In the genomic region with DNA sequence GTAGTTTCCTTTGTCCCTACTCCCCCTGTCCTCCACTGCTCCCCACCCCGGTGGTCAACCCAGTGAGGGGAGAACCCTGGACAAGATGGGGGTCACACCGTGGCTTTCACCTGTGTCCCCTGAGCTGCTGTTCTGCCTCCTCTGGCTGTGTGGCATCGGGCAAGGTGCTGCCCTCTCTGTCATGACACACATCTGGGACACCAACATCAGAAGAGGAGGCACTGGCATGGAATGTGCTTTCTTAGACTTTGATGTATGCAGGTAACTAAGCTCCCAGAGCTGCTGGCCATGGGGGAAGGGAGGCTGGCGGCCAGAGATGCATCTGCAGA, we compare ENCODE assay signal across 9 cellular contexts. TPM values are rescaled to one million over a fixed set of nuclear protein-coding genes. Genes with fewer than 3 reads are reported as not detected.
"Had no signal": no experiment of that assay in that cellular context is flagged by ENCODE, and none has a peak within 500 bp of the region (broad histone marks: within the 10 kb centered on the region; RNA-seq: fewer than 3 reads in every experiment).

No MANE protein-coding gene starts in this region.

- H2AFZ ChIP-seq: GM23338 had no signal

- H3K9me3 Mint-ChIP-seq: GM23338, H9 had no signal

- H3K27ac Mint-ChIP-seq: GM23338, H9, IgD-negative memory B cell had no signal

- FAIRE-seq: H1, H54 had no signal

- H3K4me3 Mint-ChIP-seq: GM23338, H9, IgD-negative memory B cell had no signal

- DNase-seq: H9, HCEC 1CT, KBM-7 had no signal

- H3K4me2 ChIP-seq: GM23338 had no signal

- H3K4me1 Mint-ChIP-seq: IgD-negative memory B cell had no signal

- H3K4me3 ChIP-seq: GM23338 had no signal

- H3K27ac ChIP-seq: HL-60 had no signal

RNA-seq across cellular contexts. Expression of a gene that starts 44.3 kb away (rescaled TPM):
- total RNA-seq: GM23338, H1, H9, HT1080 had no signal
- polyA plus RNA-seq: GM23338, H1, IgD-negative memory B cell had no signal
